ENCODE assay signal across 8 cellular contexts in the genomic region with DNA sequence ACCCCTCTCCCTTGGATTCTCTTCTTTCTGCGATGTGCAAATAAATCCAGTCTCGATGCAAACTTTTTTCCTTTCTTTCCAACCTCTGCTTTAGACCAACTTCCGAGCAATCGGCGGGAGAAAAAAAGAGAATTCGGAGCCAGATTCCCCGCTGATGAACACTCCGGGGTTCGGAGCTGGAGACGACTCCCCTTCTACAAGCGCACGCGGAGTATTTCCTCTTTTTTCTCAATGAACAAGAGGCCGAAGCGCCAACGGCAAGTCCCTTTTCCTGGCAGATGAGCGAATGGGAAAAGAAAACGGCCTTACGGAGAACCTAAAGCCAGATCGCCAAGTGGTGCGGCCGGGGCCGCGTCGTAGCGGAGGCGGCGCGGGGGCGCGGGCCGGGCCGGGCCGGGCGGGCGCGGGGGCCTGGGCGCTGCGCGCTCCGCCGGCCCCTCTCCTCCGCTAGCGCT. TPM values are rescaled to one million over a fixed set of nuclear protein-coding genes. Genes with fewer than 3 reads are reported as not detected.
DNase-seq lines count a peak whose midpoint lies in the region; ATAC-seq and TF ChIP-seq lines count a peak whose summit lies in the region.

No MANE protein-coding gene starts in this region.

- peaks cover 33% of the 10 kb centered on the region for H3K27me3 Mint-ChIP-seq in activated naive CD8-positive, alpha-beta T cell treated with anti-CD3 and anti-CD28 coated beads, Interleukin-2, amount 10 ng/mL, durations not matched to agents 7 days and 5 days
- peaks cover 46% of the 10 kb centered on the region for H3K27me3 Mint-ChIP-seq in activated naive CD4-positive, alpha-beta T cell treated with anti-CD3 and anti-CD28 coated beads for 36 hours (ENCODE audit: low read depth)

- no peak for TF ChIP-seq CTCF in KMS-11 (conservative IDR thresholded peaks at IDR 0.05; ENCODE audit: low read depth, low read length)

- H3K4me3 ChIP-seq in KMS-11 (IDR thresholded peaks at IDR 0.05; ENCODE audit: insufficient read depth, low read depth, low read length) = no peak overlapping the region

- peak overlapping the region; percentile 42; the same call in 1 of the 2 replicates for H3K9ac ChIP-seq in KMS-11

- POLR2A ChIA-PET in activated naive CD8-positive, alpha-beta T cell treated with anti-CD3 and anti-CD28 coated beads, Interleukin-2, amount 10 ng/mL, durations not matched to agents 7 days and 5 days (lab: Charles Lee) = no interaction called here

- H3K4me1 ChIP-seq in KMS-11 (ENCODE audit: low read depth, poor library complexity, severe bottlenecking) = peaks cover 4% of the 10 kb centered on the region

- no peaks in the 10 kb centered on the region for H3K27me3 ChIP-seq in KMS-11 (ENCODE audit: insufficient read depth, low read depth)

- no peak overlapping the region for H3K27ac ChIP-seq in KMS-11

- intact Hi-C loops in activated naive CD4-positive, alpha-beta T cell treated with anti-CD3 and anti-CD28 coated beads for 36 hours (cut with micrococcal nuclease) = loop anchor here (5.0 to 10.0 kb wide), 4 partner anchors 62 to 1736 kb away; a partner anchor contains a TSS

- no peak overlapping the region for H3K27ac Mint-ChIP-seq in activated naive CD8-positive, alpha-beta T cell treated with anti-CD3 and anti-CD28 coated beads, Interleukin-2, amount 10 ng/mL, durations not matched to agents 7 days and 5 days
- no peak overlapping the region for H3K27ac Mint-ChIP-seq in activated naive CD4-positive, alpha-beta T cell treated with anti-CD3 and anti-CD28 coated beads for 36 hours

- no peaks in the 10 kb centered on the region for H4K20me1 ChIP-seq in KMS-11 (ENCODE audit: insufficient read depth)

- peak; percentile 54 for DNase-seq in ELF-1 (ENCODE audit: low read depth, low spot score)
- DNase-seq in activated naive CD8-positive, alpha-beta T cell treated with anti-CD3 and anti-CD28 coated beads, Interleukin-2, amount 10 ng/mL, durations not matched to agents 7 days and 5 days = no peak
- DNase-seq in inferior parietal cortex (ENCODE audit: extremely low spot score) = peak; percentile 75
- DNase-seq in stimulated activated naive CD8-positive, alpha-beta T cell treated with anti-CD3 and anti-CD28 coated beads, Interleukin-15, Interleukin-2, amounts not matched to agents 100 U/mL and 50 U/mL, for 24 hours = peak; percentile 19
- no peak for DNase-seq in cerebellum (ENCODE audit: low spot score)
- no peak for DNase-seq in activated naive CD4-positive, alpha-beta T cell treated with anti-CD3 and anti-CD28 coated beads for 36 hours

- peak overlapping the region; percentile 78 for H2AFZ ChIP-seq in KMS-11 (ENCODE audit: low read depth)

- peak overlapping the region; percentile 62 for H3K4me2 ChIP-seq in KMS-11

- H3K4me1 Mint-ChIP-seq in activated naive CD8-positive, alpha-beta T cell treated with anti-CD3 and anti-CD28 coated beads, Interleukin-2, amount 10 ng/mL, durations not matched to agents 7 days and 5 days = peaks cover 7% of the 10 kb centered on the region
- H3K4me1 Mint-ChIP-seq in activated naive CD4-positive, alpha-beta T cell treated with anti-CD3 and anti-CD28 coated beads for 36 hours (ENCODE audit: low read depth) = peaks cover 8% of the 10 kb centered on the region

- H3K79me2 ChIP-seq in KMS-11 (ENCODE audit: insufficient read depth, low read depth) = no peaks in the 10 kb centered on the region

- peak; percentile 25 for ATAC-seq in GM21390 (IDR thresholded peaks at IDR 0.05; ENCODE audit: unreplicated experiment)
- ATAC-seq in activated naive CD8-positive, alpha-beta T cell treated with anti-CD3 and anti-CD28 coated beads, Interleukin-2, amount 10 ng/mL, durations not matched to agents 7 days and 5 days (ENCODE audit: low read depth) = peak; percentile 26
- ATAC-seq in stimulated activated naive CD8-positive, alpha-beta T cell treated with anti-CD3 and anti-CD28 coated beads, Interleukin-15, Interleukin-2, amounts not matched to agents 100 U/mL and 50 U/mL, for 24 hours = peak; percentile 19

- no peaks in the 10 kb centered on the region for H3K36me3 ChIP-seq in KMS-11 (ENCODE audit: insufficient read depth)

- H3K4me3 Mint-ChIP-seq in activated naive CD8-positive, alpha-beta T cell treated with anti-CD3 and anti-CD28 coated beads, Interleukin-2, amount 10 ng/mL, durations not matched to agents 7 days and 5 days = peak overlapping the region; percentile 81
- no peak overlapping the region for H3K4me3 Mint-ChIP-seq in activated naive CD4-positive, alpha-beta T cell treated with anti-CD3 and anti-CD28 coated beads for 36 hours

- CTCF ChIA-PET in activated naive CD4-positive, alpha-beta T cell treated with anti-CD3 and anti-CD28 coated beads for 36 hours (lab: Charles Lee) = no interaction called here

- no peaks in the 10 kb centered on the region for H3K9me3 Mint-ChIP-seq in activated naive CD8-positive, alpha-beta T cell treated with anti-CD3 and anti-CD28 coated beads, Interleukin-2, amount 10 ng/mL, durations not matched to agents 7 days and 5 days
- no peaks in the 10 kb centered on the region for H3K9me3 Mint-ChIP-seq in activated naive CD4-positive, alpha-beta T cell treated with anti-CD3 and anti-CD28 coated beads for 36 hours

- H3K36me3 Mint-ChIP-seq in activated naive CD8-positive, alpha-beta T cell treated with anti-CD3 and anti-CD28 coated beads, Interleukin-2, amount 10 ng/mL, durations not matched to agents 7 days and 5 days = no peaks in the 10 kb centered on the region
- H3K36me3 Mint-ChIP-seq in activated naive CD4-positive, alpha-beta T cell treated with anti-CD3 and anti-CD28 coated beads for 36 hours (ENCODE audit: low read depth) = no peaks in the 10 kb centered on the region

RNA-seq across cellular contexts. Expression of a gene that starts 0.3 kb away (rescaled TPM):
- under 1 TPM; 0.47 to 0.60 TPM for total RNA-seq in activated naive CD8-positive, alpha-beta T cell treated with anti-CD3 and anti-CD28 coated beads, Interleukin-2, amount 10 ng/mL, durations not matched to agents 7 days and 5 days
- 46.0 TPM for total RNA-seq in cerebellum
- total RNA-seq in activated naive CD4-positive, alpha-beta T cell treated with anti-CD3 and anti-CD28 coated beads for 36 hours = under 1 TPM; 0.26 to 0.44 TPM

Comparison
In these comparisons a context has a peak if more than half of its experiments do, and no peak if none do; other contexts are left out.
1. DNase-seq: peak in ELF-1 (single experiment), inferior parietal cortex (single experiment) and stimulated activated naive CD8-positive, alpha-beta T cell treated with anti-CD3 and anti-CD28 coated beads, Interleukin-15, Interleukin-2, amounts not matched to agents 100 U/mL and 50 U/mL, for 24 hours (single experiment); none in activated naive CD8-positive, alpha-beta T cell treated with anti-CD3 and anti-CD28 coated beads, Interleukin-2, amount 10 ng/mL, durations not matched to agents 7 days and 5 days (single experiment), cerebellum (single experiment) and activated naive CD4-positive, alpha-beta T cell treated with anti-CD3 and anti-CD28 coated beads for 36 hours (single experiment).
2. RNA of a gene that starts 0.3 kb away (total RNA-seq): 46.0 TPM in cerebellum (single experiment); 0.47 to 0.60 TPM in activated naive CD8-positive, alpha-beta T cell treated with anti-CD3 and anti-CD28 coated beads, Interleukin-2, amount 10 ng/mL, durations not matched to agents 7 days and 5 days and 0.26 to 0.44 TPM in activated naive CD4-positive, alpha-beta T cell treated with anti-CD3 and anti-CD28 coated beads for 36 hours; every median in the first group is over 10 times any median in the second.
3. Peak in every context shown above with its lines, with median percentiles within 50 percentile points of each other: ATAC-seq.